In the genomic region with DNA sequence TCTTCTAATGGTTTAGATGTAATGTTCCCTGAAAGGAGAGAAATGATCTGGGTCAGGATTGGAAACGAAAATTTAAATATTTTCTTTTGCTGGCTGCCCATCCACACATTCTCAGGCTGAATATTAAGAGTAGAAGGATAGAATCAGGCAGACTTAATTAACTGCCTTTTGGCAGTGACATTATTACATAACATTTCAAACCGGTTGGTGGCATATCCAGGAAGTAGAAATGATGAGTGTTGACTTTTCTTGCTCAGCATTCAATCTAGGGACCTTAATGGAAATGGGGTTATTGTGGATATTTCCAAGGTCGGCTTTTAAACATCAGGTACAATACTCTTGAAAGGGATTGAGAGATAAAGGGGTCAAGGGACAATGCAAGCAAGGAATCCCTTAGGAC, we compare ENCODE assay signal across 31 cellular contexts.
"Had no signal": no experiment of that assay in that cellular context is flagged by ENCODE, and none has a peak within 500 bp of the region (broad histone marks: within the 10 kb centered on the region; RNA-seq: fewer than 3 reads in every experiment).

No MANE protein-coding gene starts in this region.

- DNase-seq: activated CD4-positive, alpha-beta memory T cell treated with anti-CD3 and anti-CD28 coated beads for 36 hours; activated CD4-positive, alpha-beta T cell treated with anti-CD3 and anti-CD28 coated beads for 36 hours; activated CD4-positive, alpha-beta T cell treated with anti-CD3 and anti-CD28 coated beads, Interleukin-2, amount 10 ng/mL, durations not matched to agents 24 days and 14 days; activated CD4-positive, CD25-positive, alpha-beta regulatory T cell; activated CD4-positive, CD25-positive, alpha-beta regulatory T cell treated with anti-CD3 and anti-CD28 coated beads, Interleukin-2, amount 50 U/mL, for 72 hours; activated CD8-positive, alpha-beta memory T cell treated with anti-CD3 and anti-CD28 coated beads, Interleukin-2, amount 10 ng/mL, durations not matched to agents 7 days and 5 days; activated CD8-positive, alpha-beta memory T cell treated with anti-CD3 and anti-CD28 coated beads, Interleukin-2, amount 50 U/mL, for 4 hours; activated CD8-positive, alpha-beta T cell treated with anti-CD3 and anti-CD28 coated beads, Interleukin-2, amount 10 ng/mL, durations not matched to agents 7 days and 5 days; activated effector memory CD4-positive, alpha-beta T cell treated with anti-CD3 and anti-CD28 coated beads, Interleukin-2, amount 50 U/mL, for 16 hours; activated naive CD4-positive, alpha-beta T cell treated with anti-CD3 and anti-CD28 coated beads for 36 hours; activated naive CD8-positive, alpha-beta T cell treated with anti-CD3 and anti-CD28 coated beads for 36 hours; activated naive CD8-positive, alpha-beta T cell treated with anti-CD3 and anti-CD28 coated beads, Interleukin-2, amount 50 U/mL, for 24 hours; activated T-cell treated with anti-CD3 and anti-CD28 coated beads, Interleukin-2, amount 50 U/mL, for 1 hour; activated T-cell treated with anti-CD3 and anti-CD28 coated beads, Interleukin-2, amount 50 U/mL, for 48 hours; adrenal gland; amygdala; aorta; body of pancreas; caudate nucleus; colonic mucosa; effector CD8-positive, alpha-beta T cell; esophagus squamous epithelium; foreskin melanocyte; heart right ventricle had no signal

- H3K4me3 ChIP-seq: adrenal gland, body of pancreas, colonic mucosa, esophagus squamous epithelium, gastroesophageal sphincter, heart right ventricle had no signal

- H3K9me3 ChIP-seq: adrenal gland, body of pancreas, colonic mucosa, esophagus squamous epithelium, gastroesophageal sphincter had no signal

- FAIRE-seq: endometrium, endothelial cell of umbilical vein had no signal

- H3K4me3 Mint-ChIP-seq: activated CD4-positive, alpha-beta memory T cell treated with anti-CD3 and anti-CD28 coated beads for 36 hours; activated CD4-positive, alpha-beta T cell treated with anti-CD3 and anti-CD28 coated beads for 36 hours; activated CD4-positive, alpha-beta T cell treated with anti-CD3 and anti-CD28 coated beads, Interleukin-2, amount 10 ng/mL, durations not matched to agents 24 days and 14 days; activated CD8-positive, alpha-beta memory T cell treated with anti-CD3 and anti-CD28 coated beads, Interleukin-2, amount 10 ng/mL, durations not matched to agents 7 days and 5 days; activated CD8-positive, alpha-beta T cell treated with anti-CD3 and anti-CD28 coated beads, Interleukin-2, amount 10 ng/mL, durations not matched to agents 7 days and 5 days; activated naive CD4-positive, alpha-beta T cell treated with anti-CD3 and anti-CD28 coated beads for 36 hours; activated naive CD4-positive, alpha-beta T cell treated with anti-CD3 and anti-CD28 coated beads, Interleukin-2, amount 50 U/mL, for 24 hours; activated naive CD8-positive, alpha-beta T cell treated with anti-CD3 and anti-CD28 coated beads for 36 hours; activated naive CD8-positive, alpha-beta T cell treated with anti-CD3 and anti-CD28 coated beads, Interleukin-2, amount 50 U/mL, for 24 hours; activated T-helper 1 cell treated with anti-CD3 and anti-CD28 coated beads, Interleukin-12 subunit alpha, Interleukin-12 subunit beta, Interleukin-2, Interleukin-4 antibody, amounts not matched to agents 30 ng/mL and 10 ng/mL and 1 ng/mL, durations not matched to agents 14 hours and 24 hours and 36 hours had no signal

- H3K4me1 Mint-ChIP-seq: activated CD4-positive, alpha-beta T cell treated with anti-CD3 and anti-CD28 coated beads for 36 hours; activated CD4-positive, alpha-beta T cell treated with anti-CD3 and anti-CD28 coated beads, Interleukin-2, amount 10 ng/mL, durations not matched to agents 24 days and 14 days; activated CD8-positive, alpha-beta memory T cell treated with anti-CD3 and anti-CD28 coated beads, Interleukin-2, amount 10 ng/mL, durations not matched to agents 7 days and 5 days; activated naive CD4-positive, alpha-beta T cell treated with anti-CD3 and anti-CD28 coated beads, Interleukin-2, amount 50 U/mL, for 24 hours; activated naive CD8-positive, alpha-beta T cell treated with anti-CD3 and anti-CD28 coated beads for 36 hours; activated naive CD8-positive, alpha-beta T cell treated with anti-CD3 and anti-CD28 coated beads, Interleukin-2, amount 50 U/mL, for 24 hours had no signal

- H3K27me3 ChIP-seq: adrenal gland, body of pancreas, colonic mucosa, esophagus squamous epithelium, gastroesophageal sphincter, heart right ventricle had no signal

- ATAC-seq: activated CD4-positive, alpha-beta T cell treated with anti-CD3 and anti-CD28 coated beads for 36 hours; activated CD8-positive, alpha-beta memory T cell treated with anti-CD3 and anti-CD28 coated beads, Interleukin-2, amount 10 ng/mL, durations not matched to agents 7 days and 5 days; activated CD8-positive, alpha-beta T cell treated with anti-CD3 and anti-CD28 coated beads, Interleukin-2, amount 10 ng/mL, durations not matched to agents 7 days and 5 days; activated naive CD8-positive, alpha-beta T cell treated with anti-CD3 and anti-CD28 coated beads, Interleukin-2, amount 50 U/mL, for 24 hours; body of pancreas; gastroesophageal sphincter; heart right ventricle had no signal

- H3K27ac Mint-ChIP-seq: activated CD4-positive, alpha-beta memory T cell treated with anti-CD3 and anti-CD28 coated beads for 36 hours; activated CD4-positive, alpha-beta T cell treated with anti-CD3 and anti-CD28 coated beads for 36 hours; activated CD4-positive, alpha-beta T cell treated with anti-CD3 and anti-CD28 coated beads, Interleukin-2, amount 10 ng/mL, durations not matched to agents 24 days and 14 days; activated CD8-positive, alpha-beta memory T cell treated with anti-CD3 and anti-CD28 coated beads, Interleukin-2, amount 10 ng/mL, durations not matched to agents 7 days and 5 days; activated CD8-positive, alpha-beta T cell treated with anti-CD3 and anti-CD28 coated beads, Interleukin-2, amount 10 ng/mL, durations not matched to agents 7 days and 5 days; activated naive CD4-positive, alpha-beta T cell treated with anti-CD3 and anti-CD28 coated beads for 36 hours; activated naive CD4-positive, alpha-beta T cell treated with anti-CD3 and anti-CD28 coated beads, Interleukin-2, amount 50 U/mL, for 24 hours; activated naive CD8-positive, alpha-beta T cell treated with anti-CD3 and anti-CD28 coated beads for 36 hours; activated naive CD8-positive, alpha-beta T cell treated with anti-CD3 and anti-CD28 coated beads, Interleukin-2, amount 50 U/mL, for 24 hours; activated T-helper 1 cell treated with anti-CD3 and anti-CD28 coated beads, Interleukin-12 subunit alpha, Interleukin-12 subunit beta, Interleukin-2, Interleukin-4 antibody, amounts not matched to agents 30 ng/mL and 10 ng/mL and 1 ng/mL, durations not matched to agents 14 hours and 24 hours and 36 hours; activated T-helper 2 cell treated with anti-CD3 and anti-CD28 coated beads, Interferon-gamma antibody, Interleukin-2, Interleukin-4, amounts not matched to agents 10 μg/mL and 5 μg/mL and 100 μg/mL, durations not matched to agents 14 hours and 24 hours and 36 hours had no signal

- H3K27ac ChIP-seq: adrenal gland, colonic mucosa, epithelial cell of prostate, esophagus squamous epithelium, gastroesophageal sphincter, heart right ventricle had no signal

- H3K36me3 ChIP-seq: adrenal gland, colonic mucosa, esophagus squamous epithelium, gastroesophageal sphincter, heart right ventricle had no signal

- H3K4me1 ChIP-seq: adrenal gland, colonic mucosa, esophagus squamous epithelium, gastroesophageal sphincter, heart right ventricle had no signal

- H3K27me3 Mint-ChIP-seq: activated CD4-positive, alpha-beta memory T cell treated with anti-CD3 and anti-CD28 coated beads for 36 hours; activated CD4-positive, alpha-beta T cell treated with anti-CD3 and anti-CD28 coated beads for 36 hours; activated CD4-positive, alpha-beta T cell treated with anti-CD3 and anti-CD28 coated beads, Interleukin-2, amount 10 ng/mL, durations not matched to agents 24 days and 14 days; activated CD8-positive, alpha-beta memory T cell treated with anti-CD3 and anti-CD28 coated beads, Interleukin-2, amount 10 ng/mL, durations not matched to agents 7 days and 5 days; activated naive CD4-positive, alpha-beta T cell treated with anti-CD3 and anti-CD28 coated beads, Interleukin-2, amount 50 U/mL, for 24 hours; activated naive CD8-positive, alpha-beta T cell treated with anti-CD3 and anti-CD28 coated beads for 36 hours; activated naive CD8-positive, alpha-beta T cell treated with anti-CD3 and anti-CD28 coated beads, Interleukin-2, amount 50 U/mL, for 24 hours had no signal

- H3K36me3 Mint-ChIP-seq: activated CD4-positive, alpha-beta memory T cell treated with anti-CD3 and anti-CD28 coated beads for 36 hours; activated CD8-positive, alpha-beta memory T cell treated with anti-CD3 and anti-CD28 coated beads, Interleukin-2, amount 10 ng/mL, durations not matched to agents 7 days and 5 days; activated naive CD4-positive, alpha-beta T cell treated with anti-CD3 and anti-CD28 coated beads, Interleukin-2, amount 50 U/mL, for 24 hours; activated naive CD8-positive, alpha-beta T cell treated with anti-CD3 and anti-CD28 coated beads for 36 hours had no signal

- H3K9me3 Mint-ChIP-seq: activated CD4-positive, alpha-beta T cell treated with anti-CD3 and anti-CD28 coated beads, Interleukin-2, amount 10 ng/mL, durations not matched to agents 24 days and 14 days had no signal
